ENCODE assay signal across 11 cellular contexts in genomic region chr15:24761704-24762302, GRCh38.
DNase-seq lines count a peak whose midpoint lies in the region; FAIRE-seq and TF ChIP-seq lines count a peak whose summit lies in the region.
"Had no signal": no experiment of that assay in that cellular context is flagged by ENCODE, and none has a peak within 500 bp of the region (broad histone marks: within the 10 kb centered on the region; RNA-seq: fewer than 3 reads in every experiment).

No MANE protein-coding gene starts in this region.

- no peak overlapping the region for H3K4me3 Mint-ChIP-seq in astrocyte (ENCODE audit: unreplicated experiment)

- no peak overlapping the region for H2AFZ ChIP-seq in astrocyte (ENCODE audit: low read depth, low read length)

- H3K9ac ChIP-seq in astrocyte (ENCODE audit: low read length) (no peak overlapping the region), liver (ENCODE audit: low read depth in 1 of 2, low read length in 2 of 2) (no peak overlapping the region)

- CTCF ChIA-PET in GM10248 (lab: Yijun Ruan, JAX) = no interaction called here

- H3K79me2 ChIP-seq in astrocyte (ENCODE audit: insufficient read depth, low read length) = no peaks in the 10 kb centered on the region

- H3K27me3 ChIP-seq in astrocyte (ENCODE audit: insufficient read depth, low read length) = no peaks in the 10 kb centered on the region
- H3K27me3 ChIP-seq in liver (ENCODE audit: control insufficient read depth in 4 of 4, insufficient read depth in 4 of 4, low read length in 3 of 4) = peaks cover 0 to 3% (median 0%) of the 10 kb centered on the region in 4 donors

- TF ChIP-seq RAD21 in liver (IDR thresholded peaks at IDR 0.05) = peak; percentile 61 to 69

- H3K36me3 Mint-ChIP-seq in astrocyte (ENCODE audit: low read depth, unreplicated experiment) = no peaks in the 10 kb centered on the region

- no peaks in the 10 kb centered on the region for H3K9me3 ChIP-seq in astrocyte (ENCODE audit: insufficient read depth, low read depth, low read length)
- H3K9me3 ChIP-seq in liver (ENCODE audit: control insufficient read depth in 4 of 4, low read length in 3 of 4) = no peaks in the 10 kb centered on the region
- H3K9me3 ChIP-seq: prostate gland had no signal

- H3K4me2 ChIP-seq in astrocyte (ENCODE audit: low read length) = no peak overlapping the region

- peaks cover 2% of the 10 kb centered on the region for H3K27me3 Mint-ChIP-seq in astrocyte (ENCODE audit: low read depth, unreplicated experiment)

- TF ChIP-seq CTCF in astrocyte (IDR thresholded peaks at IDR 0.05; ENCODE audit: insufficient read depth, low read depth, low read length) (peak; percentile 39), liver (IDR thresholded peaks at IDR 0.05; ENCODE audit: low read depth, low read length, missing input control) (peak; percentile 41), GM10248 (IDR thresholded peaks at IDR 0.05; ENCODE audit: control extremely low read depth, extremely low read depth, low read depth, missing control alignments) (no peak)

- 73% methylated on average over 5 of the region's 5 CpGs for WGBS in liver

- H4K20me1 ChIP-seq in astrocyte (ENCODE audit: insufficient read depth, low read length) = no peaks in the 10 kb centered on the region

- no peak for FAIRE-seq in astrocyte (lab: Jason Lieb, UNC)

- H3K4me1 Mint-ChIP-seq in astrocyte (ENCODE audit: low read depth, unreplicated experiment) = no peaks in the 10 kb centered on the region

- no peaks in the 10 kb centered on the region for H3K9me3 Mint-ChIP-seq in astrocyte (ENCODE audit: unreplicated experiment)

- peak; percentile 11 for DNase-seq in AG20443 (ENCODE audit: low spot score)
- peak; percentile 20 for DNase-seq in HT-29 (ENCODE audit: low spot score)
- peak; percentile 1 for DNase-seq in astrocyte (ENCODE audit: low read depth)
- DNase-seq in ecto neural progenitor cell (ENCODE audit: low spot score) = no peak
- DNase-seq in activated naive CD4-positive, alpha-beta T cell treated with anti-CD3 and anti-CD28 coated beads, Interleukin-2, amount 50 U/mL, for 16 hours = no peak
- DNase-seq in COLO668 (lab: John Stamatoyannopoulos, UW; ENCODE audit: unreplicated experiment) = no peak
- DNase-seq in GM10248 (ENCODE audit: extremely low spot score) = no peak
- DNase-seq: activated CD4-positive, alpha-beta T cell treated with anti-CD3 and anti-CD28 coated beads, Interleukin-2, amount 50 U/mL, for 48 hours; stimulated activated naive CD4-positive, alpha-beta T cell had no signal

- POLR2A ChIA-PET in GM10248 (lab: Yijun Ruan, JAX) = no interaction called here

- no peaks in the 10 kb centered on the region for H3K36me3 ChIP-seq in astrocyte (ENCODE audit: insufficient read depth, low read length)
- H3K36me3 ChIP-seq in liver (ENCODE audit: control insufficient read depth in 4 of 4, insufficient read depth in 3 of 4, low read depth in 1 of 4, low read length in 3 of 4) = no peaks in the 10 kb centered on the region
- H3K36me3 ChIP-seq: prostate gland had no signal

- H3K4me1 ChIP-seq in astrocyte (ENCODE audit: insufficient read depth, low read length) (no peaks in the 10 kb centered on the region), liver (ENCODE audit: control insufficient read depth in 4 of 4, insufficient read depth in 4 of 4, low read length in 3 of 4) (no peaks in the 10 kb centered on the region)
- H3K4me1 ChIP-seq: prostate gland had no signal

- H3K27ac Mint-ChIP-seq in astrocyte (ENCODE audit: unreplicated experiment) = no peak overlapping the region

- no peak overlapping the region for H3K4me3 ChIP-seq in astrocyte (ENCODE audit: insufficient read depth, low read depth, low read length)
- no peak overlapping the region for H3K4me3 ChIP-seq in liver (ENCODE audit: low read depth in 1 of 3, low read length in 3 of 3)
- H3K4me3 ChIP-seq: prostate gland had no signal

- H3K27ac ChIP-seq in astrocyte (ENCODE audit: low read depth, low read length) (no peak overlapping the region), liver (ENCODE audit: low read depth in 1 of 2, low read length in 2 of 2) (no peak overlapping the region)
- H3K27ac ChIP-seq: prostate gland had no signal

TF ChIP-seq in liver, 16 proteins besides CTCF, POLR2A, EP300 and RAD21:
- TF ChIP-seq JUND (IDR thresholded peaks at IDR 0.05) = no peak
- TF ChIP-seq NR2F2 (IDR thresholded peaks at IDR 0.05) = no peak
- TF ChIP-seq REST (IDR thresholded peaks at IDR 0.05) = no peak
- TF ChIP-seq GABPA (IDR thresholded peaks at IDR 0.05 in 1 of 2, conservative IDR thresholded peaks at IDR 0.05 in 1 of 2) = no peak
- TF ChIP-seq ATF3 (IDR thresholded peaks at IDR 0.05) = no peak
- no peak for TF ChIP-seq MAX (IDR thresholded peaks at IDR 0.05)
- TF ChIP-seq HNF4A (conservative IDR thresholded peaks at IDR 0.05) = no peak
- TF ChIP-seq RXRA (IDR thresholded peaks at IDR 0.05) = no peak
- TF ChIP-seq TAF1 (conservative IDR thresholded peaks at IDR 0.05) = no peak
- TF ChIP-seq SP1 (IDR thresholded peaks at IDR 0.05) = no peak
- TF ChIP-seq YY1 (IDR thresholded peaks at IDR 0.05) = no peak
- TF ChIP-seq ZBTB33 (IDR thresholded peaks at IDR 0.05) = no peak
- no peak for TF ChIP-seq FOXA2 (IDR thresholded peaks at IDR 0.05)
- TF ChIP-seq HNF4G (IDR thresholded peaks at IDR 0.05) = no peak

Comparison
In these comparisons a context has a peak if more than half of its experiments do, and no peak if none do; other contexts are left out.
1. DNase-seq: peak in AG20443 (single experiment), HT-29 (single experiment) and astrocyte (single experiment); none in ecto neural progenitor cell (single experiment), activated naive CD4-positive, alpha-beta T cell treated with anti-CD3 and anti-CD28 coated beads, Interleukin-2, amount 50 U/mL, for 16 hours (single experiment), COLO668 (single experiment) and GM10248 (single experiment).